8 cellular contexts compared by ENCODE assay signal in genomic region chr2:91477731-91478672, GRCh38.
DNase-seq lines count a peak whose midpoint lies in the region; ATAC-seq and TF ChIP-seq lines count a peak whose summit lies in the region.

No MANE protein-coding gene starts in this region.

- TF ChIP-seq POLR2A in ovary (IDR thresholded peaks at IDR 0.05): no peak

- CTCF ChIA-PET in OCI-LY7 (lab: Charles Lee; ENCODE audit: unreplicated experiment): no interaction called here

- H3K36me3 ChIP-seq in OCI-LY7 (ENCODE audit: insufficient read depth, low read length) (no peaks in the 10 kb centered on the region), esophagus (ENCODE audit: control insufficient read depth in 2 of 2, insufficient read depth in 2 of 2, low read length in 1 of 2) (no peaks in the 10 kb centered on the region), ovary (no peaks in the 10 kb centered on the region)

- TF ChIP-seq CTCF in OCI-LY7 (conservative IDR thresholded peaks at IDR 0.05; ENCODE audit: low read length) (no peak), ovary (IDR thresholded peaks at IDR 0.05) (no peak)

- no peaks in the 10 kb centered on the region for H3K9me3 ChIP-seq in OCI-LY7 (ENCODE audit: low read length)
- peaks cover 0 to 7% of the 10 kb centered on the region in 2 donors for H3K9me3 ChIP-seq in esophagus (ENCODE audit: control insufficient read depth in 2 of 2, insufficient read depth in 1 of 2, low read depth in 1 of 2, low read length in 1 of 2)
- no peaks in the 10 kb centered on the region for H3K9me3 ChIP-seq in ovary

- DNase-seq in D341Med (ENCODE audit: low spot score): peak; percentile 56
- DNase-seq in OCI-LY7 (ENCODE audit: low spot score): peak; percentile 35
- peak in 3 of 5 donors; percentile 10 to 43 (median 26) for DNase-seq in ovary
- DNase-seq in NAMALWA (ENCODE audit: low spot score): no peak
- no peak for DNase-seq in DMS53 (lab: John Stamatoyannopoulos, UW)

- intact Hi-C loops in OCI-LY7 (cut with micrococcal nuclease; ENCODE audit: unreplicated experiment) (no loop called here), ovary (cut with DNase I) (no loop called here)

- no peaks in the 10 kb centered on the region for H3K79me2 ChIP-seq in OCI-LY7 (ENCODE audit: insufficient read depth, low read depth, low read length)

- BruUV-seq in OCI-LY7 (replicated peaks; lab: Mats Ljungman, UMichigan): no TSS peak

- H3K9me2 ChIP-seq in OCI-LY7 (ENCODE audit: insufficient read depth, low read length): no peaks in the 10 kb centered on the region

- TF ChIP-seq EP300 in ovary (IDR thresholded peaks at IDR 0.05): no peak

- H2AFZ ChIP-seq in OCI-LY7 (ENCODE audit: low read length): peak overlapping the region; percentile 70

- H3K27me3 ChIP-seq in esophagus (ENCODE audit: control insufficient read depth in 1 of 2, insufficient read depth in 2 of 2, low read length in 2 of 2) (peaks cover 0 to 19% of the 10 kb centered on the region in 2 donors), ovary (no peaks in the 10 kb centered on the region)

- H3K27ac ChIP-seq in OCI-LY7 (ENCODE audit: low read depth, low read length, poor library complexity, severe bottlenecking) (no peak overlapping the region), esophagus (ENCODE audit: low read depth in 2 of 2, low read length in 1 of 2) (no peak overlapping the region), ovary (no peak overlapping the region)

- POLR2A ChIA-PET in OCI-LY7 (lab: Charles Lee): no interaction called here

- no peaks in the 10 kb centered on the region for H4K20me1 ChIP-seq in OCI-LY7 (ENCODE audit: insufficient read depth, low read length)

- H3K4me1 ChIP-seq in OCI-LY7 (ENCODE audit: insufficient read depth, low read length, poor library complexity, severe bottlenecking): peaks cover 8% of the 10 kb centered on the region
- H3K4me1 ChIP-seq in esophagus (ENCODE audit: control insufficient read depth in 2 of 2, insufficient read depth in 2 of 2, low read length in 1 of 2): peaks cover 0 to 10% of the 10 kb centered on the region in 2 donors
- H3K4me1 ChIP-seq in ovary (ENCODE audit: insufficient read depth): peaks cover 7% of the 10 kb centered on the region

- peak overlapping the region; percentile 68 for H3K4me3 ChIP-seq in OCI-LY7 (ENCODE audit: low read depth, low read length, poor library complexity, severe bottlenecking)
- H3K4me3 ChIP-seq in esophagus (ENCODE audit: low read depth in 1 of 2, low read length in 2 of 2): peak overlapping the region; percentile 32 to 57
- H3K4me3 ChIP-seq in ovary: peak overlapping the region; percentile 33

- 2 to 3% methylated on average over 123 of the region's 123 CpGs for WGBS in esophagus, 2 donors
- 1 to 5% (median 3%) methylated on average over 123 of the region's 123 CpGs for whole genome bisulfite sequencing in ovary, 3 donors

- H3K4me2 ChIP-seq in OCI-LY7 (ENCODE audit: low read length): peak overlapping the region; percentile 79

- ATAC-seq in HG03280 (IDR thresholded peaks at IDR 0.05; ENCODE audit: unreplicated experiment): no peak
- ATAC-seq in HG03135 (IDR thresholded peaks at IDR 0.05; ENCODE audit: unreplicated experiment): no peak

Comparison
In these comparisons a context has a peak if more than half of its experiments do, and no peak if none do; other contexts are left out.
1. DNase-seq: peak in D341Med (single experiment), OCI-LY7 (single experiment) and ovary (3 of 5); none in NAMALWA (single experiment) and DMS53 (single experiment).
2. Peak in every context shown above with its lines, with median percentiles within 50 percentile points of each other: H3K4me3 ChIP-seq.